In genomic region chr10:26437637-26438461, GRCh38 we compare ENCODE assay signal across 9 cellular contexts. TPM values are rescaled to one million over a fixed set of nuclear protein-coding genes. Genes with fewer than 3 reads are reported as not detected.
DNase-seq lines count a peak whose midpoint lies in the region; ATAC-seq and TF ChIP-seq lines count a peak whose summit lies in the region.
"Had no signal": no experiment of that assay in that cellular context is flagged by ENCODE, and none has a peak within 500 bp of the region (broad histone marks: within the 10 kb centered on the region; RNA-seq: fewer than 3 reads in every experiment).

Gene APBB1IP, plus strand, starts transcription at chr10:26438341. Its CDS starts 53,986 bp downstream, at chr10:26492327.

- H3K27me3 ChIP-seq in CD8-positive, alpha-beta memory T cell (ENCODE audit: insufficient read depth, low read length, poor library complexity, severe bottlenecking) = no peaks in the 10 kb centered on the region
- no peaks in the 10 kb centered on the region for H3K27me3 ChIP-seq in IMR-90 (ENCODE audit: control insufficient read depth, insufficient read depth, low read length)
- no peaks in the 10 kb centered on the region for H3K27me3 ChIP-seq in mucosa of stomach (ENCODE audit: control insufficient read depth, insufficient read depth, low read length)
- H3K27me3 ChIP-seq in thyroid gland = no peaks in the 10 kb centered on the region

- H3K9me3 Mint-ChIP-seq in CD8-positive, alpha-beta memory T cell = no peaks in the 10 kb centered on the region
- H3K9me3 Mint-ChIP-seq in activated CD8-positive, alpha-beta T cell treated with anti-CD3 and anti-CD28 coated beads for 36 hours = peaks cover 5% of the 10 kb centered on the region

- intact Hi-C loops in IMR-90 (cut with micrococcal nuclease) = no loop called here
- intact Hi-C loops in activated CD8-positive, alpha-beta T cell treated with anti-CD3 and anti-CD28 coated beads for 36 hours (cut with micrococcal nuclease) = loop anchor here (2.0 to 5.0 kb wide), 2 partner anchors 49 to 96 kb away; no protein-coding TSS in a partner anchor
- intact Hi-C loops in thyroid gland (cut with DNase I) = no loop called here

- peak within 1 kb of the TSS; percentile 86 for H3K27ac ChIP-seq in CD8-positive, alpha-beta memory T cell (ENCODE audit: low read depth, low read length)
- H3K27ac ChIP-seq in IMR-90 (ENCODE audit: insufficient read depth, low read length) (no peak within 1 kb of the TSS), thyroid gland (peak within 1 kb of the TSS in 1 of 3 donors; percentile 43)

- peak; percentile 59 for ATAC-seq in GM21381 (IDR thresholded peaks at IDR 0.05; ENCODE audit: unreplicated experiment)
- ATAC-seq in IMR-90 (ENCODE audit: low read depth) = no peak
- peak; percentile 71 for ATAC-seq in activated CD8-positive, alpha-beta T cell treated with anti-CD3 and anti-CD28 coated beads for 36 hours
- ATAC-seq in esophagus mucosa = peak; percentile 74

- H3K27ac Mint-ChIP-seq in CD8-positive, alpha-beta memory T cell = peak within 1 kb of the TSS; percentile 91 to 99 (median 98)
- H3K27ac Mint-ChIP-seq in activated CD8-positive, alpha-beta T cell treated with anti-CD3 and anti-CD28 coated beads for 36 hours = peak within 1 kb of the TSS; percentile 94

- H2BK5ac ChIP-seq in IMR-90 (ENCODE audit: low read depth, low read length, poor library complexity, severe bottlenecking) = no peak within 1 kb of the TSS

- POLR2A ChIA-PET in CD8-positive, alpha-beta memory T cell (lab: Charles Lee) = interaction anchor here (0.6 to 2.7 kb wide), 3 partner anchors 10 to 48 kb away, joined by 3 to 16 read pairs (median 10); no protein-coding TSS in a partner anchor
- POLR2A ChIA-PET in IMR-90 (lab: Charles Lee; ENCODE audit: unreplicated experiment) = no interaction called here
- POLR2A ChIA-PET in activated CD8-positive, alpha-beta T cell treated with anti-CD3 and anti-CD28 coated beads for 36 hours (lab: Charles Lee) = interaction anchor here (0.7 to 2.3 kb wide), 8 partner anchors 7 to 49 kb away, joined by 3 to 9 read pairs (median 4); no protein-coding TSS in a partner anchor

- no peak within 1 kb of the TSS for H2BK20ac ChIP-seq in IMR-90 (ENCODE audit: low read depth, low read length)

- H3K4me3 Mint-ChIP-seq in CD8-positive, alpha-beta memory T cell = peak within 1 kb of the TSS; percentile 91 to 99 (median 98)
- H3K4me3 Mint-ChIP-seq in activated CD8-positive, alpha-beta T cell treated with anti-CD3 and anti-CD28 coated beads for 36 hours = peak within 1 kb of the TSS; percentile 95

- H2BK120ac ChIP-seq in IMR-90 (ENCODE audit: low read depth, low read length) = no peak within 1 kb of the TSS

- no peak within 1 kb of the TSS for H4K91ac ChIP-seq in IMR-90 (ENCODE audit: insufficient read depth, low read depth, low read length)

- no peaks in the 10 kb centered on the region for H3K9me1 ChIP-seq in IMR-90 (ENCODE audit: insufficient read depth, low read length)

- H3K56ac ChIP-seq in IMR-90 (ENCODE audit: extremely low read depth, insufficient read depth, low read length) = no peak within 1 kb of the TSS

- H3K18ac ChIP-seq in IMR-90 (ENCODE audit: low read depth, low read length) = no peak within 1 kb of the TSS

- H3K23ac ChIP-seq in IMR-90 (ENCODE audit: low read depth, low read length) = no peak within 1 kb of the TSS

- peaks cover 42% of the 10 kb centered on the region for H3K4me1 ChIP-seq in CD8-positive, alpha-beta memory T cell (ENCODE audit: insufficient read depth, low read length)
- no peaks in the 10 kb centered on the region for H3K4me1 ChIP-seq in IMR-90 (ENCODE audit: control insufficient read depth, insufficient read depth, low read length)
- H3K4me1 ChIP-seq in mucosa of stomach (ENCODE audit: control insufficient read depth, insufficient read depth, low read length) = no peaks in the 10 kb centered on the region
- H3K4me1 ChIP-seq in thyroid gland = no peaks in the 10 kb centered on the region

- no peak for TF ChIP-seq RAD21 in IMR-90 (IDR thresholded peaks at IDR 0.05; ENCODE audit: low read length)

- no peaks in the 10 kb centered on the region for H4K20me1 ChIP-seq in IMR-90 (ENCODE audit: insufficient read depth, low read length)

- H4K5ac ChIP-seq in IMR-90 (ENCODE audit: low read depth, low read length) = no peak within 1 kb of the TSS

- H3K79me1 ChIP-seq in IMR-90 (ENCODE audit: low read depth in 1 of 2, low read length in 2 of 2) = no peaks in the 10 kb centered on the region

- no peak within 1 kb of the TSS for H3K4me2 ChIP-seq in IMR-90 (ENCODE audit: low read depth, low read length)

- CTCF ChIA-PET in CD8-positive, alpha-beta memory T cell (lab: Charles Lee) = interaction anchor here (1.5 to 1.7 kb wide), 2 partner anchors 33 to 44 kb away, joined by 5 to 9 read pairs; no protein-coding TSS in a partner anchor
- CTCF ChIA-PET in IMR-90 (lab: Yijun Ruan, JAX) = no interaction called here
- CTCF ChIA-PET in activated CD8-positive, alpha-beta T cell treated with anti-CD3 and anti-CD28 coated beads for 36 hours (lab: Charles Lee) = interaction anchor here (1.1 to 1.5 kb wide), 3 partner anchors 34 to 119 kb away, joined by 3 read pairs; no protein-coding TSS in a partner anchor

- H2BK15ac ChIP-seq in IMR-90 (ENCODE audit: low read depth, low read length) = no peak within 1 kb of the TSS

- H3K4me1 Mint-ChIP-seq in CD8-positive, alpha-beta memory T cell = peaks cover 46 to 62% (median 60%) of the 10 kb centered on the region in 3 donors
- H3K4me1 Mint-ChIP-seq in activated CD8-positive, alpha-beta T cell treated with anti-CD3 and anti-CD28 coated beads for 36 hours (ENCODE audit: low read depth) = peaks cover 46% of the 10 kb centered on the region

- no peak within 1 kb of the TSS for H3K14ac ChIP-seq in IMR-90 (replicated peaks; ENCODE audit: low read depth, low read length)

- H3K9ac ChIP-seq in IMR-90 (ENCODE audit: low read depth, low read length) (no peak within 1 kb of the TSS), mucosa of stomach (ENCODE audit: low read length) (peak within 1 kb of the TSS; percentile 64)

- WGBS in IMR-90 (ENCODE audit: extremely low coverage in 2 of 2, insufficient read length in 1 of 2), 2 experiments = 5% methylated on average over 6 of the region's 36 CpGs; no CpG with 5 or more reads in 1 of the 2 experiments
- WGBS in thyroid gland, 2 donors = 16 to 23% methylated on average over 26 to 36 of the region's 36 CpGs

- DNase-seq in CD8-positive, alpha-beta memory T cell = peak in 4 of 5 donors; percentile 30 to 65 (median 48)
- no peak for DNase-seq in IMR-90
- peak; percentile 67 for DNase-seq in activated CD8-positive, alpha-beta T cell treated with anti-CD3 and anti-CD28 coated beads for 36 hours
- DNase-seq in thyroid gland = peak; percentile 23 to 41
- no peak for DNase-seq in NCI-H69 (lab: John Stamatoyannopoulos, UW)

- H2AK9ac ChIP-seq in IMR-90 (replicated peaks; ENCODE audit: low read depth, low read length, poor library complexity) = no peak within 1 kb of the TSS

- H2AFZ ChIP-seq in IMR-90 (replicated peaks; ENCODE audit: low read length, poor library complexity) = peak within 1 kb of the TSS; percentile 23

- H3K4me3 ChIP-seq in CD8-positive, alpha-beta memory T cell (ENCODE audit: low read length) = peak within 1 kb of the TSS; percentile 84
- H3K4me3 ChIP-seq in IMR-90 (ENCODE audit: insufficient read depth, low read depth, low read length) (no peak within 1 kb of the TSS), mucosa of stomach (ENCODE audit: low read length) (no peak within 1 kb of the TSS), thyroid gland (replicated peaks in 1 of 3) (no peak within 1 kb of the TSS)

- peaks cover 0 to 35% (median 3%) of the 10 kb centered on the region in 3 donors for H3K36me3 Mint-ChIP-seq in CD8-positive, alpha-beta memory T cell
- H3K36me3 Mint-ChIP-seq in activated CD8-positive, alpha-beta T cell treated with anti-CD3 and anti-CD28 coated beads for 36 hours (ENCODE audit: low read depth) = peaks cover 17% of the 10 kb centered on the region

- no peak for TF ChIP-seq POLR2A in IMR-90 (IDR thresholded peaks at IDR 0.05; ENCODE audit: low read depth, low read length)
- TF ChIP-seq POLR2A in thyroid gland (IDR thresholded peaks at IDR 0.05) = no peak

- no peak within 1 kb of the TSS for H3K4ac ChIP-seq in IMR-90 (ENCODE audit: low read depth, low read length)

- H3K36me3 ChIP-seq in CD8-positive, alpha-beta memory T cell (ENCODE audit: insufficient read depth, low read length) = no peaks in the 10 kb centered on the region
- H3K36me3 ChIP-seq in IMR-90 (ENCODE audit: control insufficient read depth, insufficient read depth, low read length) (no peaks in the 10 kb centered on the region), mucosa of stomach (ENCODE audit: control insufficient read depth, insufficient read depth, low read length) (no peaks in the 10 kb centered on the region), thyroid gland (no peaks in the 10 kb centered on the region)

- BruUV-seq in IMR-90 (replicated peaks; lab: Mats Ljungman, UMichigan) = no TSS peak

- TF ChIP-seq CTCF in IMR-90 (conservative IDR thresholded peaks at IDR 0.05; ENCODE audit: low read depth, low read length) = no peak
- TF ChIP-seq CTCF in activated CD8-positive, alpha-beta T cell treated with anti-CD3 and anti-CD28 coated beads for 36 hours (IDR thresholded peaks at IDR 0.05) = no peak
- no peak for TF ChIP-seq CTCF in thyroid gland (IDR thresholded peaks at IDR 0.05)

- no peak within 1 kb of the TSS for H4K8ac ChIP-seq in IMR-90 (ENCODE audit: low read depth in 2 of 2, low read length in 2 of 2)

- no peak within 1 kb of the TSS for H2AK5ac ChIP-seq in IMR-90 (ENCODE audit: low read depth, low read length)

- no peaks in the 10 kb centered on the region for H3K9me3 ChIP-seq in CD8-positive, alpha-beta memory T cell (ENCODE audit: low read length)
- H3K9me3 ChIP-seq in IMR-90 (ENCODE audit: control insufficient read depth, insufficient read depth, low read length) (peaks cover 12% of the 10 kb centered on the region), mucosa of stomach (ENCODE audit: control insufficient read depth, low read length) (no peaks in the 10 kb centered on the region), thyroid gland (no peaks in the 10 kb centered on the region)

- H3K27me3 Mint-ChIP-seq in CD8-positive, alpha-beta memory T cell = no peaks in the 10 kb centered on the region
- H3K27me3 Mint-ChIP-seq in activated CD8-positive, alpha-beta T cell treated with anti-CD3 and anti-CD28 coated beads for 36 hours = no peaks in the 10 kb centered on the region

- in situ Hi-C loops in IMR-90 (cut with MboI; ENCODE audit: low sequenced_read_pairs) = no loop called here

- dilution Hi-C loops in IMR-90 (cut with HindIII; ENCODE audit: low sequenced_read_pairs, unreplicated experiment) = no loop called here

TF ChIP-seq in IMR-90, 13 proteins besides CTCF, POLR2A, EP300 and RAD21 (continues in another document):
- no peak for TF ChIP-seq MXI1 (IDR thresholded peaks at IDR 0.05; ENCODE audit: borderline replicate concordance, low read depth, low read length)
- TF ChIP-seq MAZ (IDR thresholded peaks at IDR 0.05; ENCODE audit: borderline replicate concordance, low read depth, low read length) = no peak
- no peak for TF ChIP-seq MAFK (IDR thresholded peaks at IDR 0.05; ENCODE audit: low read depth, low read length)

RNA-seq across cellular contexts. Expression of gene APBB1IP, which starts in this region (rescaled TPM):
- 10 to 100 TPM; 47.7 to 48.9 TPM for total RNA-seq in CD8-positive, alpha-beta memory T cell
- polyA plus RNA-seq in CD8-positive, alpha-beta memory T cell = 72.3 TPM
- total RNA-seq in IMR-90 (2012; rRNA removed) = not detected in 2 replicates
- polyA plus RNA-seq in IMR-90 (2012; rRNA removed) = not detected in 2 replicates
- not detected in 2 replicates for polyA plus RNA-seq in IMR-90 (2012; cell fraction: cytosol; rRNA removed)
- polyA plus RNA-seq in IMR-90 (2012; cell fraction: nucleus; rRNA removed; ENCODE audit: low replicate concordance) = not detected in 2 replicates
- 10 to 100 TPM; 61.9 to 64.8 TPM for total RNA-seq in activated CD8-positive, alpha-beta T cell treated with anti-CD3 and anti-CD28 coated beads for 36 hours
- 1.4 TPM for total RNA-seq in esophagus mucosa
- total RNA-seq in thyroid gland = 1 to 10 TPM; 1.5 to 4.3 (median 2.2) TPM
- total RNA-seq: HT1080 had no signal

Comparison
In these comparisons a context has a peak if more than half of its experiments do, and no peak if none do; other contexts are left out.
1. RNA of gene APBB1IP (total RNA-seq): 61.9 to 64.8 TPM in activated CD8-positive, alpha-beta T cell treated with anti-CD3 and anti-CD28 coated beads for 36 hours and 47.7 to 48.9 TPM in CD8-positive, alpha-beta memory T cell; 1.5 to 4.3 TPM in thyroid gland, 1.4 TPM in esophagus mucosa (single experiment) and not detected in IMR-90; every median in the first group is over 4 times any median in the second.
2. RNA of gene APBB1IP (polyA plus RNA-seq): 72.3 TPM in CD8-positive, alpha-beta memory T cell (single experiment); not detected in IMR-90; every median in the first group is over 10 times any median in the second.
3. DNase-seq: peak in CD8-positive, alpha-beta memory T cell (4 of 5), activated CD8-positive, alpha-beta T cell treated with anti-CD3 and anti-CD28 coated beads for 36 hours (single experiment) and thyroid gland (2 of 2); none in IMR-90 (single experiment) and NCI-H69 (single experiment).